ENCODE assay signal across 9 cellular contexts in genomic region chrX:15151267-15152196, GRCh38.
A peak's percentile ranks its signal among the peaks of the same experiment; 100 is the strongest.
DNase-seq lines count a peak whose midpoint lies in the region; ATAC-seq and TF ChIP-seq lines count a peak whose summit lies in the region.
"Had no signal": no experiment of that assay in that cellular context is flagged by ENCODE, and none has a peak within 500 bp of the region (broad histone marks: within the 10 kb centered on the region; RNA-seq: fewer than 3 reads in every experiment).

No MANE protein-coding gene starts in this region.

- no CpG with 5 or more reads among the region's 4 CpGs for WGBS in neuronal stem cell (ENCODE audit: extremely low coverage in 2 of 2, insufficient read length in 2 of 2, insufficient replicate concordance in 1 of 2), 2 donors

- no peak for TF ChIP-seq CTCF in WTC11 (IDR thresholded peaks at IDR 0.05)

- H3K79me1 ChIP-seq in neuronal stem cell (ENCODE audit: low read depth, low read length), result no peaks in the 10 kb centered on the region

- no peak overlapping the region for H2AFZ ChIP-seq in neuronal stem cell (ENCODE audit: low read length)
- H2AFZ ChIP-seq: parathyroid adenoma had no signal

- no peaks in the 10 kb centered on the region for H3K36me3 ChIP-seq in naive thymus-derived CD4-positive, alpha-beta T cell (ENCODE audit: control insufficient read depth in 2 of 3, insufficient read depth in 3 of 3, low read length in 3 of 3)
- H3K36me3 ChIP-seq in neuronal stem cell (replicated peaks in 1 of 2; ENCODE audit: control insufficient read depth in 2 of 2, insufficient read depth in 2 of 2, low read length in 2 of 2), result no peaks in the 10 kb centered on the region

- no peak overlapping the region for H2BK12ac ChIP-seq in neuronal stem cell (ENCODE audit: low read length)

- peaks cover 5 to 11% of the 10 kb centered on the region in 2 donors for H3K4me1 ChIP-seq in naive thymus-derived CD4-positive, alpha-beta T cell (ENCODE audit: control insufficient read depth in 2 of 2, insufficient read depth in 2 of 2, low read length in 2 of 2)
- H3K4me1 ChIP-seq in neuronal stem cell (ENCODE audit: control insufficient read depth in 2 of 2, insufficient read depth in 1 of 2, low read depth in 1 of 2, low read length in 2 of 2), result no peaks in the 10 kb centered on the region
- H3K4me1 ChIP-seq: parathyroid adenoma had no signal

- H3K4ac ChIP-seq in neuronal stem cell (ENCODE audit: low read length), result no peak overlapping the region

- no peak overlapping the region for H3K4me3 ChIP-seq in naive thymus-derived CD4-positive, alpha-beta T cell (ENCODE audit: low read length)
- no peak overlapping the region for H3K4me3 ChIP-seq in neuronal stem cell (ENCODE audit: low read length in 2 of 2)

- no peaks in the 10 kb centered on the region for H3K27me3 ChIP-seq in naive thymus-derived CD4-positive, alpha-beta T cell (ENCODE audit: control insufficient read depth in 2 of 2, insufficient read depth in 2 of 2, low read length in 2 of 2)
- no peaks in the 10 kb centered on the region for H3K27me3 ChIP-seq in neuronal stem cell (ENCODE audit: control insufficient read depth in 3 of 3, insufficient read depth in 3 of 3, low read depth in 1 of 3, low read length in 3 of 3)

- H3K27me3 Mint-ChIP-seq in naive thymus-derived CD4-positive, alpha-beta T cell, result peaks cover 0 to 3% (median 0%) of the 10 kb centered on the region in 5 donors
- no peaks in the 10 kb centered on the region; the same call in 1 of the 2 replicates for H3K27me3 Mint-ChIP-seq in WTC11 (ENCODE audit: low read depth)

- no peak overlapping the region for H2BK120ac ChIP-seq in neuronal stem cell (ENCODE audit: low read depth, low read length)

- no peak overlapping the region for H2BK5ac ChIP-seq in neuronal stem cell (ENCODE audit: low read length)

- intact Hi-C loops in naive thymus-derived CD4-positive, alpha-beta T cell (cut with micrococcal nuclease), result loop anchor here (1.0 to 10.0 kb wide), 4 partner anchors 8 to 643 kb away; partner anchors contain the start of genes FANCB (in 1 of the 2), MOSPD2 (in 1 of the 2) and ZRSR2 (in 1 of the 2)

- no peak overlapping the region for H2AK5ac ChIP-seq in neuronal stem cell (ENCODE audit: low read depth, low read length)

- H3K9ac ChIP-seq in neuronal stem cell (ENCODE audit: low read depth, low read length, poor library complexity), result no peak overlapping the region
- H3K9ac ChIP-seq: parathyroid adenoma had no signal

- H3K36me3 Mint-ChIP-seq in naive thymus-derived CD4-positive, alpha-beta T cell, result peaks cover 0 to 28% (median 0%) of the 10 kb centered on the region in 5 donors
- no peaks in the 10 kb centered on the region for H3K36me3 Mint-ChIP-seq in WTC11

- H3K27ac Mint-ChIP-seq in naive thymus-derived CD4-positive, alpha-beta T cell, result peak overlapping the region in 7 of 9 donors; percentile 9 to 93 (median 62)
- no peak overlapping the region for H3K27ac Mint-ChIP-seq in WTC11

- H3K4me1 Mint-ChIP-seq in naive thymus-derived CD4-positive, alpha-beta T cell, result peaks cover 7 to 52% (median 25%) of the 10 kb centered on the region in 7 donors
- H3K4me1 Mint-ChIP-seq in WTC11, result peaks cover 3% of the 10 kb centered on the region

- H4K91ac ChIP-seq in neuronal stem cell (ENCODE audit: low read depth, low read length, poor library complexity), result no peak overlapping the region

- peak; percentile 74 for ATAC-seq in GM18517 (IDR thresholded peaks at IDR 0.05; ENCODE audit: unreplicated experiment)
- ATAC-seq in HG02623 (IDR thresholded peaks at IDR 0.05; ENCODE audit: unreplicated experiment), result peak; percentile 66
- peak; percentile 45 for ATAC-seq in naive thymus-derived CD4-positive, alpha-beta T cell
- ATAC-seq in WTC11, result no peak

- no peak overlapping the region for H4K8ac ChIP-seq in neuronal stem cell (ENCODE audit: low read depth, low read length)

- no peak overlapping the region for H2BK15ac ChIP-seq in neuronal stem cell (ENCODE audit: low read length)

- CTCF ChIA-PET in naive thymus-derived CD4-positive, alpha-beta T cell (lab: Charles Lee), result no interaction called here
- CTCF ChIA-PET in WTC11 (lab: Charles Lee), result interaction anchor here (1.9 kb wide), 1 partner anchor 8 kb away, joined by 5 read pairs; no protein-coding TSS in a partner anchor

- H3K14ac ChIP-seq in neuronal stem cell (ENCODE audit: low read length), result no peak overlapping the region

- peak overlapping the region in 9 of 10 donors; percentile 11 to 66 (median 49) for H3K4me3 Mint-ChIP-seq in naive thymus-derived CD4-positive, alpha-beta T cell
- H3K4me3 Mint-ChIP-seq in WTC11, result no peak overlapping the region

- no peak overlapping the region for H3K4me2 ChIP-seq in neuronal stem cell (ENCODE audit: insufficient read depth, low read length, poor library complexity, severe bottlenecking)

- H3K9me3 ChIP-seq in naive thymus-derived CD4-positive, alpha-beta T cell (ENCODE audit: control insufficient read depth in 2 of 3, low read length in 3 of 3), result no peaks in the 10 kb centered on the region
- no peaks in the 10 kb centered on the region for H3K9me3 ChIP-seq in neuronal stem cell (replicated peaks in 1 of 2; ENCODE audit: control insufficient read depth in 2 of 2, insufficient read depth in 1 of 2, low read depth in 1 of 2, low read length in 2 of 2)

- no peak overlapping the region for H3K18ac ChIP-seq in neuronal stem cell (ENCODE audit: low read length)

- DNase-seq in T-helper 9 cell, result peak; percentile 4
- peak in 4 of 9 donors; percentile 14 to 22 (median 15) for DNase-seq in naive thymus-derived CD4-positive, alpha-beta T cell
- no peak for DNase-seq in neuronal stem cell (ENCODE audit: low spot score)
- no peak for DNase-seq in NCI-H187 treated with DMSO at 0.1 percent for 48 hours (lab: John Stamatoyannopoulos, UW)
- no peak for DNase-seq in WTC11 (ENCODE audit: low spot score)
- no peak for DNase-seq in DMS53 treated with DMSO at 0.1 percent for 48 hours (lab: John Stamatoyannopoulos, UW; ENCODE audit: unreplicated experiment)

- no peak overlapping the region for H3K27ac ChIP-seq in naive thymus-derived CD4-positive, alpha-beta T cell (ENCODE audit: low read depth, low read length)
- no peak overlapping the region for H3K27ac ChIP-seq in neuronal stem cell (replicated peaks; ENCODE audit: low read length)
- H3K27ac ChIP-seq: parathyroid adenoma had no signal

- POLR2A ChIA-PET in naive thymus-derived CD4-positive, alpha-beta T cell (lab: Charles Lee), result no interaction called here
- POLR2A ChIA-PET in WTC11 (lab: Charles Lee), result no interaction called here

- no peak overlapping the region for H3K23ac ChIP-seq in neuronal stem cell (ENCODE audit: low read depth, low read length, poor library complexity)

- H3K9me3 Mint-ChIP-seq in naive thymus-derived CD4-positive, alpha-beta T cell, result peaks cover 0 to 12% (median 0%) of the 10 kb centered on the region in 11 donors
- no peaks in the 10 kb centered on the region for H3K9me3 Mint-ChIP-seq in WTC11

TF ChIP-seq in WTC11, 78 proteins besides CTCF, POLR2A, EP300 and RAD21:
- no peak for TF ChIP-seq NFATC4 (CRISPR knock-in tag; IDR thresholded peaks at IDR 0.05)
- TF ChIP-seq ZNF263 (CRISPR knock-in tag; IDR thresholded peaks at IDR 0.05; ENCODE audit: low read depth), result no peak
